ENCODE assay signal across 15 cellular contexts in genomic region chr17:2844386-2844785, GRCh38. TPM values are rescaled to one million over a fixed set of nuclear protein-coding genes. Genes with fewer than 3 reads are reported as not detected.
A peak's percentile ranks its signal among the peaks of the same experiment; 100 is the strongest.
DNase-seq lines count a peak whose midpoint lies in the region; TF ChIP-seq lines count a peak whose summit lies in the region.
"Had no signal": no experiment of that assay in that cellular context is flagged by ENCODE, and none has a peak within 500 bp of the region (broad histone marks: within the 10 kb centered on the region; RNA-seq: fewer than 3 reads in every experiment).

No MANE protein-coding gene starts in this region.

- 20 to 24% methylated on average over 5 to 6 of the region's 6 CpGs for whole genome bisulfite sequencing in endodermal cell (ENCODE audit: insufficient coverage in 1 of 2, insufficient read length in 1 of 2), 2 experiments

- H3K4me3 ChIP-seq in endodermal cell (ENCODE audit: low read length) = peak overlapping the region; percentile 15
- H3K4me3 ChIP-seq: Peyer's patch had no signal

- DNase-seq in NCI-H82 (lab: John Stamatoyannopoulos, UW) (peak; percentile 71), NCI-H82 treated with DMSO at 0.1 percent for 48 hours (lab: John Stamatoyannopoulos, UW; ENCODE audit: unreplicated experiment) (no peak), M059J (ENCODE audit: low read depth) (peak; percentile 32), endodermal cell (peak; percentile 94), neural crest cell (ENCODE audit: low read depth, low spot score) (no peak), activated gamma-delta T cell treated with Interleukin-2 at 50 U/mL for 16 hours (no peak), HK-2 (ENCODE audit: unreplicated experiment) (no peak), H4 (ENCODE audit: low spot score) (no peak)
- DNase-seq: activated CD4-positive, alpha-beta T cell treated with anti-CD3 and anti-CD28 coated beads, Interleukin-2, amount 50 U/mL, for 48 hours; activated effector memory CD4-positive, alpha-beta T cell treated with Interleukin-2 at 50 U/mL for 16 hours; NCI-H187; Peyer's patch; right cardiac atrium had no signal

- no peaks in the 10 kb centered on the region for H3K9me3 Mint-ChIP-seq in endodermal cell
- H3K9me3 Mint-ChIP-seq in neural crest cell = no peaks in the 10 kb centered on the region
- H3K9me3 Mint-ChIP-seq: stimulated activated naive CD8-positive, alpha-beta T cell treated with anti-CD3 and anti-CD28 coated beads, Interleukin-15, Interleukin-2, amounts not matched to agents 100 ng/mL and 50 ng/mL, for 24 hours had no signal

- TF ChIP-seq CTCF in endodermal cell (conservative IDR thresholded peaks at IDR 0.05) (peak; percentile 62), neural crest cell (conservative IDR thresholded peaks at IDR 0.05) (no peak)

- peaks cover 33% of the 10 kb centered on the region for H3K4me1 Mint-ChIP-seq in endodermal cell
- peaks cover 5% of the 10 kb centered on the region for H3K4me1 Mint-ChIP-seq in neural crest cell

- H3K36me3 ChIP-seq in endodermal cell (ENCODE audit: control insufficient read depth, insufficient read depth, low read length) = no peaks in the 10 kb centered on the region
- H3K36me3 ChIP-seq: Peyer's patch had no signal

- no peaks in the 10 kb centered on the region for H3K4me1 ChIP-seq in endodermal cell (ENCODE audit: control insufficient read depth, insufficient read depth, low read length)

- H3K36me3 Mint-ChIP-seq in endodermal cell (ENCODE audit: low read depth) (no peaks in the 10 kb centered on the region), neural crest cell (ENCODE audit: low read depth) (no peaks in the 10 kb centered on the region)

- no peak overlapping the region for H3K27ac ChIP-seq in endodermal cell (ENCODE audit: low read depth, low read length)
- H3K27ac ChIP-seq: epithelial cell of prostate had no signal

- no peak overlapping the region for H3K9ac ChIP-seq in endodermal cell (ENCODE audit: extremely low read depth, low read length, poor library complexity, severe bottlenecking)

- H3K27me3 Mint-ChIP-seq in endodermal cell (ENCODE audit: insufficient read depth) (peaks cover 2% of the 10 kb centered on the region), neural crest cell (ENCODE audit: low read depth) (peaks cover 12% of the 10 kb centered on the region)

- H3K27ac Mint-ChIP-seq in endodermal cell = peak overlapping the region; percentile 95
- peak overlapping the region; percentile 50 for H3K27ac Mint-ChIP-seq in neural crest cell (ENCODE audit: unreplicated experiment)
- H3K27ac Mint-ChIP-seq: stimulated activated naive CD8-positive, alpha-beta T cell treated with anti-CD3 and anti-CD28 coated beads, Interleukin-15, Interleukin-2, amounts not matched to agents 100 ng/mL and 50 ng/mL, for 24 hours had no signal

- no peaks in the 10 kb centered on the region for H3K27me3 ChIP-seq in endodermal cell (ENCODE audit: control insufficient read depth, insufficient read depth, low read length, poor library complexity, severe bottlenecking)
- H3K27me3 ChIP-seq: Peyer's patch had no signal

- H3K4me3 Mint-ChIP-seq in endodermal cell = peak overlapping the region; percentile 14
- no peak overlapping the region for H3K4me3 Mint-ChIP-seq in neural crest cell
- H3K4me3 Mint-ChIP-seq: stimulated activated naive CD8-positive, alpha-beta T cell treated with anti-CD3 and anti-CD28 coated beads, Interleukin-15, Interleukin-2, amounts not matched to agents 100 ng/mL and 50 ng/mL, for 24 hours had no signal

- no peaks in the 10 kb centered on the region for H3K9me3 ChIP-seq in endodermal cell (ENCODE audit: control insufficient read depth, low read length)
- H3K9me3 ChIP-seq: Peyer's patch had no signal

RNA-seq across cellular contexts. Expression of gene RAP1GAP2, which starts 48.1 kb away (rescaled TPM):
- total RNA-seq in M059J (2014; rRNA removed; shearing (Covaris generic)) = 3.8 TPM in 2 replicates
- 10 to 100 TPM; 18.0 to 44.3 TPM for total RNA-seq in endodermal cell
- 6.2 TPM for polyA plus RNA-seq in endodermal cell (2013, experiment 1 of 2)
- 6.0 TPM for polyA plus RNA-seq in endodermal cell (2013, experiment 2 of 2)
- 0.84 and 1.0 TPM in 2 replicates for total RNA-seq in neural crest cell
- 2.0 and 2.4 TPM in 2 replicates for total RNA-seq in H4 (2014; rRNA removed; shearing (Covaris generic))

Comparison
In these comparisons a context has a peak if more than half of its experiments do, and no peak if none do; other contexts are left out.
1. DNase-seq: peak in NCI-H82 (single experiment), M059J (single experiment) and endodermal cell (single experiment); none in NCI-H82 treated with DMSO at 0.1 percent for 48 hours (single experiment), neural crest cell (single experiment), activated gamma-delta T cell treated with Interleukin-2 at 50 U/mL for 16 hours (single experiment), HK-2 (single experiment) and H4 (single experiment).